In genomic region chr18:41004320-41004719, GRCh38 we compare ENCODE assay signal across 1 cellular context.
TF ChIP-seq lines count a peak whose summit lies in the region.

No MANE protein-coding gene starts in this region.

TF ChIP-seq in SK-N-SH treated with all-trans-retinoic acid at 6 μM for 48 hours, 23 proteins besides CTCF, POLR2A, EP300 and RAD21 (continued from another document):
- TF ChIP-seq CREB5 (CRISPR knock-in tag; IDR thresholded peaks at IDR 0.05; ENCODE audit: low read depth) (no peak), RARB (CRISPR knock-in tag; IDR thresholded peaks at IDR 0.05) (no peak), TOX (CRISPR knock-in tag; IDR thresholded peaks at IDR 0.05; ENCODE audit: borderline replicate concordance) (no peak), ZNF70 (CRISPR knock-in tag; IDR thresholded peaks at IDR 0.05) (no peak)
